ENCODE assay signal across 14 cellular contexts in genomic region chr9:78954286-78954685, GRCh38.
"Had no signal": no experiment of that assay in that cellular context is flagged by ENCODE, and none has a peak within 500 bp of the region (broad histone marks: within the 10 kb centered on the region; RNA-seq: fewer than 3 reads in every experiment).

No MANE protein-coding gene starts in this region.

- H3K36me3 Mint-ChIP-seq: activated naive CD4-positive, alpha-beta T cell treated with anti-CD3 and anti-CD28 coated beads, Interleukin-2, amount 10 ng/mL, durations not matched to agents 7 days and 5 days; neural progenitor cell had no signal

- H3K27ac Mint-ChIP-seq: activated CD4-positive, alpha-beta T cell treated with anti-CD3 and anti-CD28 coated beads, Interleukin-2, amount 10 ng/mL, durations not matched to agents 7 days and 5 days; activated naive CD4-positive, alpha-beta T cell treated with anti-CD3 and anti-CD28 coated beads, Interleukin-2, amount 10 ng/mL, durations not matched to agents 7 days and 5 days; activated T-helper 2 cell treated with anti-CD3 and anti-CD28 coated beads, Interferon-gamma antibody, Interleukin-2, Interleukin-4, amounts not matched to agents 10 μg/mL and 5 μg/mL and 100 μg/mL, durations not matched to agents 14 hours and 24 hours and 36 hours; neural progenitor cell had no signal

- H3K4me3 ChIP-seq: dorsolateral prefrontal cortex, neural progenitor cell, right atrium auricular region had no signal

- DNase-seq: activated CD4-positive, alpha-beta T cell treated with anti-CD3 and anti-CD28 coated beads, Interleukin-2, amount 10 ng/mL, durations not matched to agents 7 days and 5 days; activated CD4-positive, CD25-positive, alpha-beta regulatory T cell; activated naive CD4-positive, alpha-beta T cell treated with anti-CD3 and anti-CD28 coated beads, Interleukin-2, amount 10 ng/mL, durations not matched to agents 7 days and 5 days; dorsolateral prefrontal cortex; hippocampal formation; kidney glomerular epithelial cell; mesendoderm; T-helper 2 cell; trophoblast cell had no signal

- H3K4me3 Mint-ChIP-seq: activated CD4-positive, alpha-beta T cell treated with anti-CD3 and anti-CD28 coated beads, Interleukin-2, amount 10 ng/mL, durations not matched to agents 7 days and 5 days; activated naive CD4-positive, alpha-beta T cell treated with anti-CD3 and anti-CD28 coated beads, Interleukin-2, amount 10 ng/mL, durations not matched to agents 7 days and 5 days; neural progenitor cell; stimulated activated memory B cell treated with anti-CD40 and anti-IgM and Interleukin-4, amounts not matched to agents 10 μg/mL and 1 μg/mL and 100 μg/mL, for 72 hours had no signal

- H3K4me1 Mint-ChIP-seq: activated CD4-positive, alpha-beta T cell treated with anti-CD3 and anti-CD28 coated beads, Interleukin-2, amount 10 ng/mL, durations not matched to agents 7 days and 5 days; activated naive CD4-positive, alpha-beta T cell treated with anti-CD3 and anti-CD28 coated beads, Interleukin-2, amount 10 ng/mL, durations not matched to agents 7 days and 5 days; neural progenitor cell; stimulated activated memory B cell treated with anti-CD40 and anti-IgM and Interleukin-4, amounts not matched to agents 10 μg/mL and 1 μg/mL and 100 μg/mL, for 72 hours had no signal

- H3K27me3 Mint-ChIP-seq: activated CD4-positive, alpha-beta T cell treated with anti-CD3 and anti-CD28 coated beads, Interleukin-2, amount 10 ng/mL, durations not matched to agents 7 days and 5 days; activated naive CD4-positive, alpha-beta T cell treated with anti-CD3 and anti-CD28 coated beads, Interleukin-2, amount 10 ng/mL, durations not matched to agents 7 days and 5 days; stimulated activated memory B cell treated with anti-CD40 and anti-IgM and Interleukin-4, amounts not matched to agents 10 μg/mL and 1 μg/mL and 100 μg/mL, for 72 hours had no signal

- ATAC-seq: esophagus mucosa; stimulated activated memory B cell treated with anti-CD40 and anti-IgM and Interleukin-4, amounts not matched to agents 10 μg/mL and 1 μg/mL and 100 μg/mL, for 72 hours had no signal
